8 cellular contexts compared by ENCODE assay signal in genomic region chr9:132877818-132878694, GRCh38. TPM values are rescaled to one million over a fixed set of nuclear protein-coding genes. Genes with fewer than 3 reads are reported as not detected.
DNase-seq lines count a peak whose midpoint lies in the region; TF ChIP-seq lines count a peak whose summit lies in the region.

Gene AK8, minus strand, starts transcription at chr9:132878284. Its CDS starts 29 bp downstream, at chr9:132878255.

- no peaks in the 10 kb centered on the region for H3K4me1 ChIP-seq in BE2C
- no peaks in the 10 kb centered on the region for H3K4me1 ChIP-seq in HUES48 (ENCODE audit: control insufficient read depth, insufficient read depth, low read length)
- peaks cover 13 to 21% of the 10 kb centered on the region in 2 experiments for H3K4me1 ChIP-seq in neutrophil (ENCODE audit: control insufficient read depth in 1 of 2, insufficient read depth in 1 of 2, low read depth in 1 of 2, low read length in 1 of 2)
- H3K4me1 ChIP-seq in subcutaneous abdominal adipose tissue (ENCODE audit: control insufficient read depth in 5 of 5, insufficient read depth in 5 of 5, low read length in 5 of 5) = peaks cover 0 to 19% (median 14%) of the 10 kb centered on the region in 5 donors

- H3K36me3 ChIP-seq in BE2C (no peaks in the 10 kb centered on the region; the same call in 1 of the 2 replicates), HUES48 (ENCODE audit: control insufficient read depth, insufficient read depth, low read length) (no peaks in the 10 kb centered on the region), neutrophil (no peaks in the 10 kb centered on the region), subcutaneous abdominal adipose tissue (ENCODE audit: control insufficient read depth in 5 of 5, insufficient read depth in 5 of 5, low read length in 5 of 5) (no peaks in the 10 kb centered on the region)

- H3K9me3 ChIP-seq in BE2C = no peaks in the 10 kb centered on the region
- H3K9me3 ChIP-seq in HUES48 (ENCODE audit: control insufficient read depth, insufficient read depth, low read length) = no peaks in the 10 kb centered on the region
- H3K9me3 ChIP-seq in neutrophil = no peaks in the 10 kb centered on the region
- H3K9me3 ChIP-seq in subcutaneous abdominal adipose tissue (ENCODE audit: control insufficient read depth in 5 of 5, low read length in 5 of 5) = no peaks in the 10 kb centered on the region

- H3K27me3 ChIP-seq in BE2C = no peaks in the 10 kb centered on the region
- H3K27me3 ChIP-seq in HUES48 (ENCODE audit: control insufficient read depth, insufficient read depth, low read length) = peaks cover 25% of the 10 kb centered on the region
- H3K27me3 ChIP-seq in neutrophil = peaks cover 33% of the 10 kb centered on the region
- no peaks in the 10 kb centered on the region for H3K27me3 ChIP-seq in subcutaneous abdominal adipose tissue (ENCODE audit: control insufficient read depth in 5 of 5, insufficient read depth in 4 of 5, low read length in 5 of 5)

- H3K27ac ChIP-seq in HUES48 (ENCODE audit: low read depth, low read length) = peak within 1 kb of the TSS; percentile 18
- no peak within 1 kb of the TSS for H3K27ac ChIP-seq in neutrophil
- H3K27ac ChIP-seq in subcutaneous abdominal adipose tissue (ENCODE audit: low read depth, low read length) = peak within 1 kb of the TSS; percentile 71

- peak; percentile 45 for TF ChIP-seq POLR2A in GM19193 (IDR thresholded peaks at IDR 0.05; ENCODE audit: extremely low read depth, insufficient read depth, insufficient read length)

- peak within 1 kb of the TSS; percentile 99 for H3K4me3 ChIP-seq in BE2C (ENCODE audit: low read depth, low read length)
- H3K4me3 ChIP-seq in HUES48 (ENCODE audit: low read depth, low read length) = peak within 1 kb of the TSS; percentile 82
- H3K4me3 ChIP-seq in neutrophil (ENCODE audit: low read depth in 1 of 2, low read length in 1 of 2) = peak within 1 kb of the TSS; percentile 77 to 86
- H3K4me3 ChIP-seq in subcutaneous abdominal adipose tissue (ENCODE audit: low read depth in 1 of 5, low read length in 5 of 5) = peak within 1 kb of the TSS; percentile 84 to 94 (median 91)

- TF ChIP-seq CTCF in BE2C (IDR thresholded peaks at IDR 0.05; ENCODE audit: low read depth, low read length) (no peak), neutrophil (IDR thresholded peaks at IDR 0.05) (peak; percentile 12)

- H3K9ac ChIP-seq in HUES48 (ENCODE audit: low read depth, low read length) (peak within 1 kb of the TSS; percentile 22; the same call in 1 of the 2 replicates), subcutaneous abdominal adipose tissue (ENCODE audit: low read length in 5 of 5) (peak within 1 kb of the TSS in 4 of 5 donors; percentile 87 to 91 (median 90))

- DNase-seq in BE2C (peak; percentile 85), SHP77 treated with DMSO at 0.1 percent for 48 hours (lab: John Stamatoyannopoulos, UW) (peak; percentile 32), globus pallidus (ENCODE audit: low spot score) (peak; percentile 54)
- peak; percentile 79 for DNase-seq in activated naive CD4-positive, alpha-beta T cell treated with anti-CD3 and anti-CD28 coated beads, Interleukin-2, amount 50 U/mL, for 16 hours

RNA-seq across cellular contexts. Expression of gene AK8, which starts in this region (rescaled TPM):
- polyA plus RNA-seq in BE2C (2012; ENCODE audit: insufficient read depth, insufficient read length, low read depth) = not detected

Comparison
In these comparisons a context has a peak if more than half of its experiments do, and no peak if none do; other contexts are left out.
1. DNase-seq: peak in every context shown above with its lines; median percentile 85 in BE2C; 79 in activated naive CD4-positive, alpha-beta T cell treated with anti-CD3 and anti-CD28 coated beads, Interleukin-2, amount 50 U/mL, for 16 hours; 54 in globus pallidus; 32 in SHP77 treated with DMSO at 0.1 percent for 48 hours.